ENCODE assay signal across 2 cellular contexts in genomic region chr1:167409183-167409582, GRCh38.
A peak's percentile ranks its signal among the peaks of the same experiment; 100 is the strongest.
TF ChIP-seq lines count a peak whose summit lies in the region.

No MANE protein-coding gene starts in this region.

TF ChIP-seq in HCT116, 20 proteins besides CTCF, POLR2A, EP300 and RAD21:
- TF ChIP-seq EGR1 (IDR thresholded peaks at IDR 0.05; ENCODE audit: low read depth), result no peak
- 0 out of 2 replicates have a peak, but pooled peaks have one; percentile 20 for TF ChIP-seq CBX3 (IDR thresholded peaks at IDR 0.05; ENCODE audit: low read depth)

TF ChIP-seq in SK-N-SH, 30 proteins besides CTCF, POLR2A, EP300 and RAD21:
- no peak for TF ChIP-seq RFX5 (IDR thresholded peaks at IDR 0.05; ENCODE audit: low read length)
- TF ChIP-seq SMC3 (IDR thresholded peaks at IDR 0.05; ENCODE audit: low read depth, low read length), result 0 out of 2 replicates have a peak, but pooled peaks have one; percentile 7
